ENCODE assay signal across 12 cellular contexts in genomic region chr5:149489605-149490037, GRCh38.
DNase-seq lines count a peak whose midpoint lies in the region; ATAC-seq and TF ChIP-seq lines count a peak whose summit lies in the region.
"Had no signal": no experiment of that assay in that cellular context is flagged by ENCODE, and none has a peak within 500 bp of the region (broad histone marks: within the 10 kb centered on the region; RNA-seq: fewer than 3 reads in every experiment).

No MANE protein-coding gene starts in this region.

- H3K27me3 ChIP-seq in left lung = no peaks in the 10 kb centered on the region

- H3K4me1 ChIP-seq in left lung = peaks cover 22 to 35% of the 10 kb centered on the region in 2 donors

- no peak overlapping the region for H3K4me3 ChIP-seq in left lung

- no TSS peak for BruUV-seq in MCF 10A (replicated peaks; lab: Mats Ljungman, UMichigan)

- intact Hi-C loops in MCF 10A (cut with micrococcal nuclease) = loop anchor here (1.0 to 5.0 kb wide), 3 partner anchors 47 to 128 kb away; no protein-coding TSS in a partner anchor
- intact Hi-C loops in left lung (cut with DNase I) = no loop called here

- H3K27me3 Mint-ChIP-seq in activated naive CD4-positive, alpha-beta T cell treated with anti-CD3 and anti-CD28 coated beads, Interleukin-2, amount 50 U/mL, for 24 hours = no peaks in the 10 kb centered on the region
- no peaks in the 10 kb centered on the region for H3K27me3 Mint-ChIP-seq in MCF 10A (ENCODE audit: insufficient read depth, unreplicated experiment)

- DNase-seq in activated naive CD4-positive, alpha-beta T cell treated with Interleukin-2 at 50 U/mL for 16 hours = no peak
- peak; percentile 53 for DNase-seq in MCF 10A (ENCODE audit: unreplicated experiment)
- no peak for DNase-seq in left lung
- no peak for DNase-seq in HUDEP-2 (lab: John Stamatoyannopoulos, UW; ENCODE audit: unreplicated experiment in 76 of 76)
- no peak for DNase-seq in DMS153 (lab: John Stamatoyannopoulos, UW)
- no peak for DNase-seq in middle frontal gyrus (ENCODE audit: extremely low spot score, low spot score)
- DNase-seq: effector memory CD4-positive, alpha-beta T cell; NCI-H82 had no signal

- no peaks in the 10 kb centered on the region for H3K9me3 ChIP-seq in left lung

- TF ChIP-seq CTCF in MCF 10A (IDR thresholded peaks at IDR 0.05; ENCODE audit: unreplicated experiment) = no peak
- no peak for TF ChIP-seq CTCF in left lung (IDR thresholded peaks at IDR 0.05)

- H3K9me3 Mint-ChIP-seq in activated naive CD4-positive, alpha-beta T cell treated with anti-CD3 and anti-CD28 coated beads, Interleukin-2, amount 50 U/mL, for 24 hours = no peaks in the 10 kb centered on the region
- no peaks in the 10 kb centered on the region for H3K9me3 Mint-ChIP-seq in MCF 10A (ENCODE audit: unreplicated experiment)
- H3K9me3 Mint-ChIP-seq: activated T-helper 1 cell treated with anti-CD3 and anti-CD28 coated beads, Interleukin-12 subunit alpha, Interleukin-12 subunit beta, Interleukin-2, Interleukin-4 antibody, amounts not matched to agents 30 ng/mL and 10 ng/mL and 1 ng/mL, durations not matched to agents 14 hours and 24 hours and 36 hours had no signal

- H3K4me3 Mint-ChIP-seq in activated naive CD4-positive, alpha-beta T cell treated with anti-CD3 and anti-CD28 coated beads, Interleukin-2, amount 50 U/mL, for 24 hours = no peak overlapping the region
- H3K4me3 Mint-ChIP-seq in MCF 10A (ENCODE audit: unreplicated experiment) = no peak overlapping the region
- H3K4me3 Mint-ChIP-seq: activated T-helper 1 cell treated with anti-CD3 and anti-CD28 coated beads, Interleukin-12 subunit alpha, Interleukin-12 subunit beta, Interleukin-2, Interleukin-4 antibody, amounts not matched to agents 30 ng/mL and 10 ng/mL and 1 ng/mL, durations not matched to agents 14 hours and 24 hours and 36 hours had no signal

- H3K36me3 ChIP-seq in left lung = peaks cover 0 to 23% of the 10 kb centered on the region in 2 donors

- peak; percentile 30 for ATAC-seq in left lung
- ATAC-seq in HG02642 (IDR thresholded peaks at IDR 0.05; ENCODE audit: poor library complexity, unreplicated experiment) = no peak

- peak overlapping the region; percentile 68 for H3K27ac Mint-ChIP-seq in activated naive CD4-positive, alpha-beta T cell treated with anti-CD3 and anti-CD28 coated beads, Interleukin-2, amount 50 U/mL, for 24 hours
- H3K27ac Mint-ChIP-seq in MCF 10A (ENCODE audit: low read depth, unreplicated experiment) = peak overlapping the region; percentile 98
- H3K27ac Mint-ChIP-seq: activated T-helper 1 cell treated with anti-CD3 and anti-CD28 coated beads, Interleukin-12 subunit alpha, Interleukin-12 subunit beta, Interleukin-2, Interleukin-4 antibody, amounts not matched to agents 30 ng/mL and 10 ng/mL and 1 ng/mL, durations not matched to agents 14 hours and 24 hours and 36 hours had no signal

- CTCF ChIA-PET in MCF 10A (lab: Yijun Ruan, JAX) = no interaction called here

- peaks cover 18% of the 10 kb centered on the region for H3K4me1 Mint-ChIP-seq in activated naive CD4-positive, alpha-beta T cell treated with anti-CD3 and anti-CD28 coated beads, Interleukin-2, amount 50 U/mL, for 24 hours
- H3K4me1 Mint-ChIP-seq in MCF 10A (ENCODE audit: insufficient read depth, unreplicated experiment) = peaks cover 49% of the 10 kb centered on the region

- POLR2A ChIA-PET in MCF 10A (lab: Yijun Ruan, JAX) = interaction anchor here (0.9 to 3.3 kb wide), 5 partner anchors 42 to 72 kb away, joined by 3 to 30 read pairs (median 7); no protein-coding TSS in a partner anchor

- peak overlapping the region; percentile 21 to 64 for H3K27ac ChIP-seq in left lung
- H3K27ac ChIP-seq: KMS-11 had no signal

- H3K36me3 Mint-ChIP-seq in activated naive CD4-positive, alpha-beta T cell treated with anti-CD3 and anti-CD28 coated beads, Interleukin-2, amount 50 U/mL, for 24 hours = peaks cover 6% of the 10 kb centered on the region
- H3K36me3 Mint-ChIP-seq in MCF 10A (ENCODE audit: insufficient read depth, unreplicated experiment) = peaks cover 82% of the 10 kb centered on the region
